23 cellular contexts compared by ENCODE assay signal in the genomic region with DNA sequence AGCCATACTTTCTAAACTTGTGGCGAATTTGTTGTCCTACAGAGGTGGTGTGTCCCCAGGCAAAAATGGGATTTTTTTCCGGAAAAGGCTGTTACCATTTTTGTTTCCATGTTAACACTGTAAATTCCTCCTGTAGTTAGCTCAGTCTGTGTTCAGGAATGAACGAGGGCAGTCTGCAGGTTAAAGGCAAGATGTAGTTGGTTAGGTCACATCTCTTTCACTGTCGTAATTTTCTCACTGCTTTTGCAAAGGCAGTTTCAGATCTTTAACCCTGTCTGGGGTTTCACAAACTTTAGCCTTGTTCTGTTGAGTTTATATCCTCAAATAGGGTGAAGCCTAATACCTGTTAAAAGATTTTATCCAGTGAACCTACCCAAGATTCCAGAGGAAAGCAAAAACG.
"Had no signal": no experiment of that assay in that cellular context is flagged by ENCODE, and none has a peak within 500 bp of the region (broad histone marks: within the 10 kb centered on the region; RNA-seq: fewer than 3 reads in every experiment).

No MANE protein-coding gene starts in this region.

- H3K4me1 Mint-ChIP-seq: immature natural killer cell; stimulated activated effector memory CD8-positive, alpha-beta T cell treated with anti-CD3 and anti-CD28 coated beads, Interleukin-12 subunit alpha, Interleukin-12 subunit beta, amount 100 ng/mL, for 72 hours had no signal

- H3K36me3 Mint-ChIP-seq: stimulated activated effector memory CD8-positive, alpha-beta T cell treated with anti-CD3 and anti-CD28 coated beads, Interleukin-12 subunit alpha, Interleukin-12 subunit beta, amount 100 ng/mL, for 72 hours had no signal

- FAIRE-seq: endothelial cell of umbilical vein, kidney had no signal

- ATAC-seq: foreskin keratinocyte; left cardiac atrium; lower lobe of right lung; psoas muscle; right lobe of liver; stimulated activated effector memory CD8-positive, alpha-beta T cell treated with anti-CD3 and anti-CD28 coated beads, Interleukin-12 subunit alpha, Interleukin-12 subunit beta, amount 100 ng/mL, for 72 hours; upper lobe of right lung had no signal

- H3K36me3 ChIP-seq: left ventricle myocardium inferior, lower lobe of right lung, tibial artery, upper lobe of right lung had no signal

- DNase-seq: dermis blood vessel endothelial cell; effector CD4-positive, alpha-beta T cell; endodermal cell; erythroblast; foreskin keratinocyte; immature natural killer cell; kidney; left cardiac atrium; left ventricle myocardium inferior; lower lobe of right lung; midbrain; psoas muscle; retina; right lobe of liver; stimulated activated CD4-positive, alpha-beta T cell treated with anti-CD3 and anti-CD28 coated beads, Interleukin-4, amount 100 ng/mL, for 1 hour; stimulated activated CD8-positive, alpha-beta memory T cell treated with anti-CD3 and anti-CD28 coated beads, Interleukin-4, amount 100 ng/mL, for 48 hours; tibial artery; upper lobe of right lung had no signal

- H3K27me3 Mint-ChIP-seq: memory B cell; stimulated activated naive CD8-positive, alpha-beta T cell treated with anti-CD3 and anti-CD28 coated beads, Interleukin-15, Interleukin-2, amounts not matched to agents 100 ng/mL and 50 ng/mL, for 24 hours had no signal

- H3K27me3 ChIP-seq: foreskin keratinocyte, right lobe of liver, tibial artery, upper lobe of right lung had no signal

- H3K9me3 ChIP-seq: left ventricle myocardium inferior, lower lobe of right lung, psoas muscle, right lobe of liver, tibial artery, upper lobe of right lung had no signal

- H3K4me3 ChIP-seq: left ventricle myocardium inferior, lower lobe of right lung, psoas muscle, right lobe of liver, tibial artery, upper lobe of right lung had no signal

- H3K27ac Mint-ChIP-seq: endodermal cell; immature natural killer cell; memory B cell; nephron; stimulated activated effector memory CD8-positive, alpha-beta T cell treated with anti-CD3 and anti-CD28 coated beads, Interleukin-12 subunit alpha, Interleukin-12 subunit beta, amount 100 ng/mL, for 72 hours; stimulated activated naive CD8-positive, alpha-beta T cell treated with anti-CD3 and anti-CD28 coated beads, Interleukin-15, Interleukin-2, amounts not matched to agents 100 ng/mL and 50 ng/mL, for 24 hours had no signal

- H3K9me3 Mint-ChIP-seq: endodermal cell; immature natural killer cell; memory B cell; nephron; stimulated activated effector memory CD8-positive, alpha-beta T cell treated with anti-CD3 and anti-CD28 coated beads, Interleukin-12 subunit alpha, Interleukin-12 subunit beta, amount 100 ng/mL, for 72 hours; stimulated activated naive CD8-positive, alpha-beta T cell treated with anti-CD3 and anti-CD28 coated beads, Interleukin-15, Interleukin-2, amounts not matched to agents 100 ng/mL and 50 ng/mL, for 24 hours had no signal

- H3K27ac ChIP-seq: foreskin keratinocyte, left ventricle myocardium inferior, lower lobe of right lung, psoas muscle, right lobe of liver, tibial artery, upper lobe of right lung had no signal

- H3K4me1 ChIP-seq: foreskin keratinocyte, left ventricle myocardium inferior, lower lobe of right lung, psoas muscle, right lobe of liver, tibial artery, upper lobe of right lung had no signal

- H3K4me3 Mint-ChIP-seq: endodermal cell; immature natural killer cell; memory B cell; nephron; stimulated activated effector memory CD8-positive, alpha-beta T cell treated with anti-CD3 and anti-CD28 coated beads, Interleukin-12 subunit alpha, Interleukin-12 subunit beta, amount 100 ng/mL, for 72 hours; stimulated activated naive CD8-positive, alpha-beta T cell treated with anti-CD3 and anti-CD28 coated beads, Interleukin-15, Interleukin-2, amounts not matched to agents 100 ng/mL and 50 ng/mL, for 24 hours had no signal
